34 cellular contexts compared by ENCODE assay signal in genomic region chr9:130735566-130735965, GRCh38. TPM values are rescaled to one million over a fixed set of nuclear protein-coding genes. Genes with fewer than 3 reads are reported as not detected.
A peak's percentile ranks its signal among the peaks of the same experiment; 100 is the strongest.
DNase-seq lines count a peak whose midpoint lies in the region; ATAC-seq, FAIRE-seq and TF ChIP-seq lines count a peak whose summit lies in the region.
"Had no signal": no experiment of that assay in that cellular context is flagged by ENCODE, and none has a peak within 500 bp of the region (broad histone marks: within the 10 kb centered on the region; RNA-seq: fewer than 3 reads in every experiment).

No MANE protein-coding gene starts in this region.

- no peaks in the 10 kb centered on the region for H3K36me3 Mint-ChIP-seq in mesothelial cell of epicardium

- no TSS peak for BruUV-seq in K562 (replicated peaks; lab: Mats Ljungman, UMichigan)

- H3K9me3 ChIP-seq in Karpas-422 (ENCODE audit: low read length) (no peaks in the 10 kb centered on the region), K562 (replicated peaks; ENCODE audit: control insufficient read depth, insufficient read depth, low read depth, low read length) (no peaks in the 10 kb centered on the region), ascending aorta (no peaks in the 10 kb centered on the region)
- H3K9me3 ChIP-seq: A549, BE2C, Caco-2 had no signal

- H3K4me1 ChIP-seq in Karpas-422 (ENCODE audit: low read length) (no peaks in the 10 kb centered on the region), K562 (replicated peaks in 1 of 2; ENCODE audit: control insufficient read depth in 2 of 2, insufficient read depth in 2 of 2, low read length in 2 of 2) (no peaks in the 10 kb centered on the region), ascending aorta (no peaks in the 10 kb centered on the region)
- H3K4me1 ChIP-seq: BE2C, Caco-2 had no signal

- no peak for TF ChIP-seq POLR2A in K562 (conservative IDR thresholded peaks at IDR 0.05)

- peak; percentile 29 for DNase-seq in Karpas-422
- peak; percentile 6 to 60 (median 52) for DNase-seq in K562 (ENCODE audit: extremely low read depth in 1 of 4, low spot score in 3 of 4)
- no peak for DNase-seq in ascending aorta (ENCODE audit: low spot score in 2 of 2)
- no peak for DNase-seq in DMS 273 treated with DMSO at 0.1 percent for 48 hours (lab: John Stamatoyannopoulos, UW)
- DNase-seq in mesothelial cell of epicardium (ENCODE audit: low spot score in 2 of 2, unreplicated experiment in 2 of 2) = no peak
- DNase-seq: 8988T; ACHN; AML-193; BE2C; C1 segment of cervical spinal cord; Caco-2; Calu3; CD4-positive, alpha-beta memory T cell; CD4-positive, alpha-beta T cell; CD4-positive, CD25-positive, alpha-beta regulatory T cell; CD8-positive, alpha-beta memory T cell; CD8-positive, alpha-beta T cell; COR-L47; DMS153; DMS53; DMS79; DMS79 treated with DMSO at 0.1 percent for 48 hours; DND-41; EL had no signal

- no peaks in the 10 kb centered on the region for H3K9me1 ChIP-seq in K562 (ENCODE audit: control insufficient read depth, insufficient read depth, low read length)

- H3K4me3 ChIP-seq in Karpas-422 (ENCODE audit: low read length) (no peak overlapping the region), K562 (no peak overlapping the region), ascending aorta (no peak overlapping the region)
- H3K4me3 ChIP-seq: A549; BLaER1; BLaER1 treated with 17β-estradiol and CSF1 and Interleukin-3, amounts not matched to agents 10 nM and 100 nM had no signal

- in situ Hi-C loops in K562 (cut with MboI) = no loop called here

- H3K27me3 Mint-ChIP-seq in mesothelial cell of epicardium (ENCODE audit: low read depth) = no peaks in the 10 kb centered on the region
- H3K27me3 Mint-ChIP-seq: B cell; CD4-positive, alpha-beta memory T cell; CD4-positive, alpha-beta T cell; CD4-positive, CD25-positive, alpha-beta regulatory T cell; CD8-positive, alpha-beta memory T cell had no signal

- no peak for TF ChIP-seq CTCF in VCaP (conservative IDR thresholded peaks at IDR 0.05)
- TF ChIP-seq CTCF in K562 (IDR thresholded peaks at IDR 0.05 in 2 of 3, conservative IDR thresholded peaks at IDR 0.05 in 1 of 3; ENCODE audit: insufficient read depth in 2 of 3, low read depth in 1 of 3, low read length in 3 of 3) = no peak
- no peak for TF ChIP-seq CTCF in ascending aorta (IDR thresholded peaks at IDR 0.05)
- no peak for TF ChIP-seq CTCF in mesothelial cell of epicardium (IDR thresholded peaks at IDR 0.05; ENCODE audit: unreplicated experiment)

- no peak overlapping the region for H3K27ac ChIP-seq in Karpas-422 (ENCODE audit: low read length)
- peak overlapping the region; percentile 97 for H3K27ac ChIP-seq in VCaP
- no peak overlapping the region for H3K27ac ChIP-seq in K562 (ENCODE audit: extremely low read depth, low read depth, low read length)
- H3K27ac ChIP-seq in ascending aorta = no peak overlapping the region
- H3K27ac ChIP-seq: 22Rv1; A549; BLaER1; BLaER1 treated with 17β-estradiol and CSF1 and Interleukin-3, amounts not matched to agents 10 nM and 100 nM; C4-2B had no signal

- H3K27ac Mint-ChIP-seq in mesothelial cell of epicardium = no peak overlapping the region
- H3K27ac Mint-ChIP-seq: B cell; CD14-positive monocyte; CD4-positive, alpha-beta T cell; CD4-positive, CD25-positive, alpha-beta regulatory T cell; CD8-positive, alpha-beta memory T cell; CD8-positive, alpha-beta T cell had no signal

- no peak overlapping the region for H3K4me3 Mint-ChIP-seq in mesothelial cell of epicardium
- H3K4me3 Mint-ChIP-seq: B cell; CD14-positive monocyte; CD4-positive, alpha-beta memory T cell; CD4-positive, alpha-beta T cell; CD4-positive, CD25-positive, alpha-beta regulatory T cell; CD8-positive, alpha-beta memory T cell; CD8-positive, alpha-beta T cell had no signal

- POLR2A ChIA-PET in K562 (lab: Yijun Ruan, JAX) = interaction anchor here (0.6 to 13.0 kb wide), 5 partner anchors 21 to 134 kb away, joined by 3 to 141 read pairs (median 4); no protein-coding TSS in a partner anchor

- H3K79me2 ChIP-seq in Karpas-422 (ENCODE audit: low read length) (peaks cover 6% of the 10 kb centered on the region; the same call in 1 of the 2 replicates), K562 (ENCODE audit: control insufficient read depth, insufficient read depth, low read length) (no peaks in the 10 kb centered on the region)

- WGBS in K562 (ENCODE audit: insufficient coverage, low coverage, missing lambda C conversion rate) = 83% methylated on average over 4 of the region's 4 CpGs

- FAIRE-seq in K562 (lab: Jason Lieb, UNC) = no peak
- FAIRE-seq: A204.1, A549, D721Med had no signal

- H3K9me3 Mint-ChIP-seq in mesothelial cell of epicardium = no peaks in the 10 kb centered on the region
- H3K9me3 Mint-ChIP-seq: CD14-positive monocyte; CD4-positive, alpha-beta memory T cell; CD4-positive, alpha-beta T cell; CD4-positive, CD25-positive, alpha-beta regulatory T cell; CD8-positive, alpha-beta memory T cell; CD8-positive, alpha-beta T cell had no signal

- 0 out of 2 replicates have a peak, but pooled peaks cover 8% of the 10 kb centered on the region for H4K20me1 ChIP-seq in Karpas-422 (ENCODE audit: insufficient read depth, low read depth, low read length)
- H4K20me1 ChIP-seq in K562 (replicated peaks; ENCODE audit: control insufficient read depth, insufficient read depth, low read length) = no peaks in the 10 kb centered on the region

- ATAC-seq in K562 = no peak
- ATAC-seq: A549; CD8-positive, alpha-beta T cell had no signal

- intact Hi-C loops in K562 (cut with micrococcal nuclease) (no loop called here), ascending aorta (cut with DNase I) (no loop called here)

- H2AFZ ChIP-seq in Karpas-422 (ENCODE audit: low read length) = no peak overlapping the region
- no peak overlapping the region for H2AFZ ChIP-seq in K562 (ENCODE audit: low read depth, low read length)

- no peaks in the 10 kb centered on the region for H3K9me2 ChIP-seq in Karpas-422 (replicated peaks; ENCODE audit: insufficient read depth, low read length)

- H3K9ac ChIP-seq in Karpas-422 (ENCODE audit: low read length) (no peak overlapping the region), K562 (ENCODE audit: insufficient read depth in 1 of 2, low read depth in 2 of 2, low read length in 2 of 2) (no peak overlapping the region)
- H3K9ac ChIP-seq: BLaER1; BLaER1 treated with 17β-estradiol and CSF1 and Interleukin-3, amounts not matched to agents 10 nM and 100 nM had no signal

- H3K27me3 ChIP-seq in Karpas-422 (ENCODE audit: low read length) (no peaks in the 10 kb centered on the region), K562 (ENCODE audit: control insufficient read depth in 2 of 2, insufficient read depth in 2 of 2, low read length in 2 of 2) (no peaks in the 10 kb centered on the region), ascending aorta (no peaks in the 10 kb centered on the region)
- H3K27me3 ChIP-seq: BE2C; BLaER1; BLaER1 treated with 17β-estradiol and CSF1 and Interleukin-3, amounts not matched to agents 10 nM and 100 nM had no signal

- H3K4me2 ChIP-seq in Karpas-422 (ENCODE audit: low read depth, low read length, poor library complexity, severe bottlenecking) (no peak overlapping the region), K562 (ENCODE audit: insufficient read depth, low read length) (no peak overlapping the region)
- H3K4me2 ChIP-seq: A549; BLaER1; BLaER1 treated with 17β-estradiol and CSF1 and Interleukin-3, amounts not matched to agents 10 nM and 100 nM had no signal

- peaks cover 11% of the 10 kb centered on the region for H3K4me1 Mint-ChIP-seq in mesothelial cell of epicardium

- no peaks in the 10 kb centered on the region for H3K36me3 ChIP-seq in Karpas-422 (ENCODE audit: insufficient read depth, low read length)
- peaks cover 70% of the 10 kb centered on the region for H3K36me3 ChIP-seq in K562 (ENCODE audit: control insufficient read depth, insufficient read depth, low read length)
- H3K36me3 ChIP-seq in ascending aorta = no peaks in the 10 kb centered on the region
- H3K36me3 ChIP-seq: BE2C had no signal

- CTCF ChIA-PET in K562 (lab: Yijun Ruan, JAX; ENCODE audit: low intra/inter-chr PET ratio) = no interaction called here

- no peak for TF ChIP-seq RAD21 in K562 (CRISPR knock-in tag; conservative IDR thresholded peaks at IDR 0.05 in 1 of 2, IDR thresholded peaks at IDR 0.05 in 1 of 2)

- no peak for TF ChIP-seq EP300 in K562 (IDR thresholded peaks at IDR 0.05; ENCODE audit: low read length)

TF ChIP-seq in K562, 482 proteins besides CTCF, POLR2A, EP300 and RAD21:
- no peak for TF ChIP-seq MAFG (tag; conservative IDR thresholded peaks at IDR 0.05)
- no peak for TF ChIP-seq ZNF217 (CRISPR knock-in tag; IDR thresholded peaks at IDR 0.05)
- TF ChIP-seq HNRNPL (IDR thresholded peaks at IDR 0.05; ENCODE audit: low read depth, low read length) = no peak
TF ChIP-seq in K562: peak in this region for 0.

RNA-seq across cellular contexts. Expression of gene EXOSC2, which starts 42.0 kb away (rescaled TPM):
- 14.6 and 20.6 TPM in 2 replicates for total RNA-seq in Karpas-422 (2014; rRNA removed; shearing (Covaris generic); ENCODE audit: low replicate concordance)
- total RNA-seq in K562 (2011; cell fraction: chromatin; rRNA removed; ENCODE audit: low replicate concordance) = 184 and 273 TPM in 2 replicates
- 146 and 158 TPM in 2 replicates for total RNA-seq in K562 (2011; cell fraction: nucleolus; rRNA removed)
- total RNA-seq in K562 (2011; cell fraction: nucleoplasm; rRNA removed) = 163 and 165 TPM in 2 replicates
- 48.5 and 50.6 TPM in 2 replicates for total RNA-seq in K562 (2014; rRNA removed)
- total RNA-seq in K562 (2014; rRNA removed; fragmentation: Illumina TruSeq; extraction: Trizol) = 101 and 105 TPM in 2 replicates
- 81.4 and 87.0 TPM in 2 replicates for total RNA-seq in K562 (2015; rRNA removed; fragmentation: Illumina TruSeq; extraction: Trizol)
- total RNA-seq in K562 (2021) = 67.1 and 71.8 TPM in 2 replicates
- 59.9 and 87.5 TPM in 2 replicates for polyA plus RNA-seq in K562 (2011; rRNA removed)
- polyA plus RNA-seq in K562 (2011; cell fraction: cytosol; rRNA removed) = 43.9 and 54.9 TPM in 2 replicates
- 73.0 and 84.7 TPM in 2 replicates for polyA plus RNA-seq in K562 (2011; cell fraction: nucleus; rRNA removed)
- polyA plus RNA-seq in K562 (2012) = 29.1 and 50.1 TPM in 2 replicates
- polyA plus RNA-seq in K562 (2014; fragmentation: Illumina TruSeq; extraction: Trizol) = 69.1 and 77.6 TPM in 2 replicates
- polyA plus RNA-seq in K562 (2014; fragmentation: Nextera tagmentation; extraction: Ambion mirVana) = 10 to 100 TPM; 46.0 to 89.0 TPM
- 66.5 and 75.3 TPM in 2 replicates for polyA plus RNA-seq in K562 (2014; rRNA removed)
- polyA minus RNA-seq in K562 (2011; rRNA and poly(A)+ RNA removed) = 133 and 165 TPM in 2 replicates
- polyA minus RNA-seq in K562 (2011; cell fraction: cytosol; rRNA and poly(A)+ RNA removed) = 30.0 and 37.4 TPM in 2 replicates
- 44.0 and 56.3 TPM in 2 replicates for polyA minus RNA-seq in K562 (2011; cell fraction: nucleus; rRNA and poly(A)+ RNA removed)
- 20.6 TPM for total RNA-seq in ascending aorta
- 52.8 to 56.2 TPM (median 54.4 TPM) in 3 replicates for total RNA-seq in mesothelial cell of epicardium

Comparison
In these comparisons a context has a peak if more than half of its experiments do, and no peak if none do; other contexts are left out.
1. DNase-seq: peak in Karpas-422 (single experiment) and K562 (4 of 4); none in ascending aorta (0 of 2), DMS 273 treated with DMSO at 0.1 percent for 48 hours (single experiment) and mesothelial cell of epicardium (0 of 2).